In genomic region chr21:45154511-45155508, GRCh38 we compare ENCODE assay signal across 8 cellular contexts.
DNase-seq lines count a peak whose midpoint lies in the region; ATAC-seq and TF ChIP-seq lines count a peak whose summit lies in the region.

No MANE protein-coding gene starts in this region.

- H3K4me1 ChIP-seq in colonic mucosa (no peaks in the 10 kb centered on the region), upper lobe of left lung (peaks cover 0 to 10% (median 5%) of the 10 kb centered on the region in 4 donors)

- H3K4me3 ChIP-seq in colonic mucosa (no peak overlapping the region), upper lobe of left lung (no peak overlapping the region)

- no peaks in the 10 kb centered on the region for H3K9me3 ChIP-seq in colonic mucosa
- H3K9me3 ChIP-seq in upper lobe of left lung = no peaks in the 10 kb centered on the region

- peak in 2 of 3 experiments; percentile 50 to 72 for DNase-seq in NCI-H1417 (lab: John Stamatoyannopoulos, UW)
- no peak for DNase-seq in NCI-H1417 treated with DMSO at 0.1 percent for 48 hours (lab: John Stamatoyannopoulos, UW)
- DNase-seq in RPMI7951 (ENCODE audit: low read depth) = peak; percentile 88
- DNase-seq in colonic mucosa = peak; percentile 11
- peak; percentile 70 for DNase-seq in posterior vena cava (ENCODE audit: low spot score)
- no peak for DNase-seq in NCI-H187 treated with DMSO at 0.1 percent for 48 hours (lab: John Stamatoyannopoulos, UW)
- DNase-seq in upper lobe of left lung = no peak

- H3K27ac ChIP-seq in colonic mucosa (no peak overlapping the region), upper lobe of left lung (no peak overlapping the region)

- intact Hi-C loops in colonic mucosa (cut with DNase I) = no loop called here
- intact Hi-C loops in posterior vena cava (cut with DNase I) = loop anchor here (10.0 kb wide), 2 partner anchors 280 to 290 kb away; no protein-coding TSS in a partner anchor

- TF ChIP-seq POLR2A in upper lobe of left lung (IDR thresholded peaks at IDR 0.05) = no peak

- ATAC-seq in HG03442 (IDR thresholded peaks at IDR 0.05; ENCODE audit: unreplicated experiment) (no peak), upper lobe of left lung (ENCODE audit: low FRiP score in 2 of 2) (no peak)

- H3K36me3 ChIP-seq in colonic mucosa = no peaks in the 10 kb centered on the region
- peaks cover 0 to 13% (median 0%) of the 10 kb centered on the region in 4 donors for H3K36me3 ChIP-seq in upper lobe of left lung

- TF ChIP-seq EP300 in upper lobe of left lung (IDR thresholded peaks at IDR 0.05) = no peak

- 83% methylated on average over 9 of the region's 9 CpGs for WGBS in upper lobe of left lung, 2 donors

- TF ChIP-seq CTCF in colonic mucosa (IDR thresholded peaks at IDR 0.05) = no peak
- no peak for TF ChIP-seq CTCF in upper lobe of left lung (IDR thresholded peaks at IDR 0.05)

- H3K27me3 ChIP-seq in colonic mucosa (no peaks in the 10 kb centered on the region), upper lobe of left lung (no peaks in the 10 kb centered on the region)

- H3K9ac ChIP-seq in colonic mucosa (ENCODE audit: low read depth in 2 of 2, low read length in 2 of 2) = no peak overlapping the region

Comparison
In these comparisons a context has a peak if more than half of its experiments do, and no peak if none do; other contexts are left out.
1. DNase-seq: peak in NCI-H1417 (2 of 3), RPMI7951 (single experiment), colonic mucosa (single experiment) and posterior vena cava (single experiment); none in NCI-H1417 treated with DMSO at 0.1 percent for 48 hours (single experiment), NCI-H187 treated with DMSO at 0.1 percent for 48 hours (single experiment) and upper lobe of left lung (0 of 2).